ENCODE assay signal across 2 cellular contexts in the genomic region with DNA sequence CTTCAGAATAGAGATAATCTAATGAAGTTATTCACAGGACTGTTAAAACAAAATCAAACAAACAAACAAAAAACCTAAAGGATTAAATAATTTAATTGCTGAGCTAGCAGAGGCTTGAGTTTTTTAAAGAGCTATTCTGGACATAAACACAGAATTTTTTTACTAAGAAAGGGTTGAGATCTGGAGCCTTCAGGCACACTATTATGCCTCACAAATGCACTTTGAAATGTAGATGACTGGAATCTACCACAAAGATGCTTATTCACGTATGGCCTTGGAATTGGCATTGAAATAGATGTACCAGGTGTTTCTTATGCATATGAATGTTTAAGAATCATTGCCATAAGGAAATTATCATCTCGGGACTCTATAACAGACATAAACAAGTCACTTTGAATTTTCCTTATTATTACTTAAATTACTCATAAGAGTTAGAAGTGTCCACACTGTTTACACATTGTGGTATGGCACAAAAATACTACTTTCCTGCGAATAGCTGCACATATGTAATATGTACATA.
TF ChIP-seq lines count a peak whose summit lies in the region.

No MANE protein-coding gene starts in this region.

TF ChIP-seq in GM23338, 12 proteins besides CTCF, POLR2A, EP300 and RAD21 (continues in another document):
- TF ChIP-seq, protein P1, sequence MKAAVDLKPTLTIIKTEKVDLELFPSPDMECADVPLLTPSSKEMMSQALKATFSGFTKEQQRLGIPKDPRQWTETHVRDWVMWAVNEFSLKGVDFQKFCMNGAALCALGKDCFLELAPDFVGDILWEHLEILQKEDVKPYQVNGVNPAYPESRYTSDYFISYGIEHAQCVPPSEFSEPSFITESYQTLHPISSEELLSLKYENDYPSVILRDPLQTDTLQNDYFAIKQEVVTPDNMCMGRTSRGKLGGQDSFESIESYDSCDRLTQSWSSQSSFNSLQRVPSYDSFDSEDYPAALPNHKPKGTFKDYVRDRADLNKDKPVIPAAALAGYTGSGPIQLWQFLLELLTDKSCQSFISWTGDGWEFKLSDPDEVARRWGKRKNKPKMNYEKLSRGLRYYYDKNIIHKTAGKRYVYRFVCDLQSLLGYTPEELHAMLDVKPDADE (IDR thresholded peaks at IDR 0.05) = no peak
- TF ChIP-seq EZH2phosphoT487 (IDR thresholded peaks at IDR 0.05; ENCODE audit: unreplicated experiment) = no peak
- no peak for TF ChIP-seq STAT1 (IDR thresholded peaks at IDR 0.05; ENCODE audit: unreplicated experiment)
- TF ChIP-seq CREB1 (CRISPR knock-in tag; IDR thresholded peaks at IDR 0.05; ENCODE audit: low read depth) = no peak
- TF ChIP-seq, protein P2, sequence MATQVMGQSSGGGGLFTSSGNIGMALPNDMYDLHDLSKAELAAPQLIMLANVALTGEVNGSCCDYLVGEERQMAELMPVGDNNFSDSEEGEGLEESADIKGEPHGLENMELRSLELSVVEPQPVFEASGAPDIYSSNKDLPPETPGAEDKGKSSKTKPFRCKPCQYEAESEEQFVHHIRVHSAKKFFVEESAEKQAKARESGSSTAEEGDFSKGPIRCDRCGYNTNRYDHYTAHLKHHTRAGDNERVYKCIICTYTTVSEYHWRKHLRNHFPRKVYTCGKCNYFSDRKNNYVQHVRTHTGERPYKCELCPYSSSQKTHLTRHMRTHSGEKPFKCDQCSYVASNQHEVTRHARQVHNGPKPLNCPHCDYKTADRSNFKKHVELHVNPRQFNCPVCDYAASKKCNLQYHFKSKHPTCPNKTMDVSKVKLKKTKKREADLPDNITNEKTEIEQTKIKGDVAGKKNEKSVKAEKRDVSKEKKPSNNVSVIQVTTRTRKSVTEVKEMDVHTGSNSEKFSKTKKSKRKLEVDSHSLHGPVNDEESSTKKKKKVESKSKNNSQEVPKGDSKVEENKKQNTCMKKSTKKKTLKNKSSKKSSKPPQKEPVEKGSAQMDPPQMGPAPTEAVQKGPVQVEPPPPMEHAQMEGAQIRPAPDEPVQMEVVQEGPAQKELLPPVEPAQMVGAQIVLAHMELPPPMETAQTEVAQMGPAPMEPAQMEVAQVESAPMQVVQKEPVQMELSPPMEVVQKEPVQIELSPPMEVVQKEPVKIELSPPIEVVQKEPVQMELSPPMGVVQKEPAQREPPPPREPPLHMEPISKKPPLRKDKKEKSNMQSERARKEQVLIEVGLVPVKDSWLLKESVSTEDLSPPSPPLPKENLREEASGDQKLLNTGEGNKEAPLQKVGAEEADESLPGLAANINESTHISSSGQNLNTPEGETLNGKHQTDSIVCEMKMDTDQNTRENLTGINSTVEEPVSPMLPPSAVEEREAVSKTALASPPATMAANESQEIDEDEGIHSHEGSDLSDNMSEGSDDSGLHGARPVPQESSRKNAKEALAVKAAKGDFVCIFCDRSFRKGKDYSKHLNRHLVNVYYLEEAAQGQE (IDR thresholded peaks at IDR 0.05; ENCODE audit: unreplicated experiment) = no peak
- no peak for TF ChIP-seq EZH2 (IDR thresholded peaks at IDR 0.05; ENCODE audit: low read depth, unreplicated experiment)
- no peak for TF ChIP-seq JUNB (IDR thresholded peaks at IDR 0.05; ENCODE audit: unreplicated experiment)
- TF ChIP-seq ZNF114 (CRISPR knock-in tag; IDR thresholded peaks at IDR 0.05) = no peak
- no peak for TF ChIP-seq ZNF331 (CRISPR knock-in tag; IDR thresholded peaks at IDR 0.05; ENCODE audit: low read depth)

TF ChIP-seq in IMR-90, 13 proteins besides CTCF, POLR2A, EP300 and RAD21:
- TF ChIP-seq RFX5 (IDR thresholded peaks at IDR 0.05; ENCODE audit: low read depth, low read length) (no peak), BHLHE40 (IDR thresholded peaks at IDR 0.05; ENCODE audit: low read depth, low read length) (no peak), CEBPB (IDR thresholded peaks at IDR 0.05; ENCODE audit: low read depth, low read length) (no peak), MAFK (IDR thresholded peaks at IDR 0.05; ENCODE audit: low read depth, low read length) (0 out of 2 replicates have a peak, but pooled peaks have one; percentile 11), SMC3 (IDR thresholded peaks at IDR 0.05; ENCODE audit: low read depth, low read length) (no peak)
- TF ChIP-seq, protein P3, sequence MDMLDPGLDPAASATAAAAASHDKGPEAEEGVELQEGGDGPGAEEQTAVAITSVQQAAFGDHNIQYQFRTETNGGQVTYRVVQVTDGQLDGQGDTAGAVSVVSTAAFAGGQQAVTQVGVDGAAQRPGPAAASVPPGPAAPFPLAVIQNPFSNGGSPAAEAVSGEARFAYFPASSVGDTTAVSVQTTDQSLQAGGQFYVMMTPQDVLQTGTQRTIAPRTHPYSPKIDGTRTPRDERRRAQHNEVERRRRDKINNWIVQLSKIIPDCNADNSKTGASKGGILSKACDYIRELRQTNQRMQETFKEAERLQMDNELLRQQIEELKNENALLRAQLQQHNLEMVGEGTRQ (IDR thresholded peaks at IDR 0.05; ENCODE audit: low read depth, low read length) = no peak
